10 cellular contexts compared by ENCODE assay signal in genomic region chr6:5497896-5498578, GRCh38.
DNase-seq lines count a peak whose midpoint lies in the region; ATAC-seq, FAIRE-seq and TF ChIP-seq lines count a peak whose summit lies in the region.
"Had no signal": no experiment of that assay in that cellular context is flagged by ENCODE, and none has a peak within 500 bp of the region (broad histone marks: within the 10 kb centered on the region; RNA-seq: fewer than 3 reads in every experiment).

No MANE protein-coding gene starts in this region.

- POLR2A ChIA-PET in CD4-positive, alpha-beta T cell (lab: Charles Lee) = no interaction called here

- peaks cover 12% of the 10 kb centered on the region for H3K4me1 Mint-ChIP-seq in CD4-positive, alpha-beta T cell (ENCODE audit: low read depth)

- no peak for FAIRE-seq in HTR-8/SVneo (lab: Jason Lieb, UNC)
- FAIRE-seq: bronchial epithelial cell had no signal

- H3K9me3 ChIP-seq in CD4-positive, alpha-beta T cell (ENCODE audit: control insufficient read depth, low read length) = no peaks in the 10 kb centered on the region

- H3K9me3 Mint-ChIP-seq in CD4-positive, alpha-beta T cell = no peaks in the 10 kb centered on the region

- ATAC-seq in CD4-positive, alpha-beta T cell (ENCODE audit: poor library complexity) = no peak
- ATAC-seq in SK-N-SH treated with all-trans-retinoic acid at 6 μM for 48 hours = peak; percentile 84
- ATAC-seq in left colon = no peak

- peak overlapping the region; percentile 39 for H3K4me3 ChIP-seq in fibroblast of villous mesenchyme (ENCODE audit: low read depth, low read length)

- H3K36me3 Mint-ChIP-seq in CD4-positive, alpha-beta T cell (ENCODE audit: low read depth) = peaks cover 12% of the 10 kb centered on the region

- no peak for DNase-seq in CD4-positive, alpha-beta T cell
- DNase-seq in HTR-8/SVneo (ENCODE audit: insufficient read length, low spot score) (peak; percentile 31), fibroblast of villous mesenchyme (ENCODE audit: low read depth) (peak; percentile 87), Kasumi-1 (lab: John Stamatoyannopoulos, UW) (no peak), G401 (ENCODE audit: low spot score) (no peak), left colon (no peak), putamen (ENCODE audit: low spot score) (no peak)

- intact Hi-C loops in CD4-positive, alpha-beta T cell (cut with DNase I, micrococcal nuclease) = no loop called here
- intact Hi-C loops in left colon (cut with DNase I, micrococcal nuclease) = no loop called here

- H3K27me3 ChIP-seq in CD4-positive, alpha-beta T cell (ENCODE audit: control insufficient read depth, insufficient read depth, low read length) = no peaks in the 10 kb centered on the region

- CTCF ChIA-PET in CD4-positive, alpha-beta T cell (lab: Charles Lee) = interaction anchor here (1.9 kb wide), 1 partner anchor 11 kb away, joined by 6 read pairs; no protein-coding TSS in a partner anchor

- TF ChIP-seq CTCF in CD4-positive, alpha-beta T cell (IDR thresholded peaks at IDR 0.05) = no peak
- TF ChIP-seq CTCF in fibroblast of villous mesenchyme (IDR thresholded peaks at IDR 0.05; ENCODE audit: insufficient read depth, low read depth, low read length) = no peak

- no peak overlapping the region for H3K27ac ChIP-seq in CD4-positive, alpha-beta T cell (ENCODE audit: low read depth, low read length)
- H3K27ac ChIP-seq: parathyroid adenoma had no signal

- in situ Hi-C loops in G401 (cut with HindIII; ENCODE audit: low sequenced_read_pairs) = no loop called here

- H3K27ac Mint-ChIP-seq in CD4-positive, alpha-beta T cell = peak overlapping the region; percentile 54

- H3K27me3 Mint-ChIP-seq in CD4-positive, alpha-beta T cell = no peaks in the 10 kb centered on the region

- H3K4me3 Mint-ChIP-seq in CD4-positive, alpha-beta T cell = peak overlapping the region; percentile 13

TF ChIP-seq in SK-N-SH treated with all-trans-retinoic acid at 6 μM for 48 hours, 23 proteins besides CTCF, POLR2A, EP300 and RAD21:
- TF ChIP-seq ISL1 (CRISPR knock-in tag; IDR thresholded peaks at IDR 0.05) (peak; percentile 28; the same call in 1 of the 2 replicates), RARB (CRISPR knock-in tag; IDR thresholded peaks at IDR 0.05) (no peak)

Comparison
In these comparisons a context has a peak if more than half of its experiments do, and no peak if none do; other contexts are left out.
1. DNase-seq: peak in HTR-8/SVneo (single experiment) and fibroblast of villous mesenchyme (single experiment); none in CD4-positive, alpha-beta T cell (0 of 10), Kasumi-1 (0 of 2), G401 (single experiment), left colon (0 of 2) and putamen (single experiment).